ENCODE assay signal across 16 cellular contexts in the genomic region with DNA sequence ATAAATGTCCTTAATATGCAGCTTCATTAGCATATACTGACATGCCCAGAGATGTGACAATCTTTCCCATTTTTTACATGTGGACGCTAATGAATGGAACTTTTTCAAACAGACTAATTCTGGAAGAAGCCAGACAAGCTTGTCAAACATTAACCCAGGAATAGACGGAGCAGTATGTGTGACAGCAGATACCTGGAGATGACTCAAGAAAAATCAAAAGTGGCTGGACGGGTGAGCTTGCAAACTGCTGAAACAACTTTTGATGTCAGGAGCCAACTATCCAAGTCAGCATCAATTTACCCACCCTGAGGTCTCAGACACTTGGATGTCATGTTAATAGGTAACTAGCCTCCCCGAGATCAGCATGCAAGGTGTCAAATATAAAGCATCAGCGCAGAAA.
"Had no signal": no experiment of that assay in that cellular context is flagged by ENCODE, and none has a peak within 500 bp of the region (broad histone marks: within the 10 kb centered on the region; RNA-seq: fewer than 3 reads in every experiment).

No MANE protein-coding gene starts in this region.

- H3K9me3 ChIP-seq: esophagus squamous epithelium, lower lobe of right lung, right atrium auricular region, tibial nerve had no signal

- H3K27me3 ChIP-seq: esophagus squamous epithelium, right atrium auricular region, tibial nerve had no signal

- FAIRE-seq: bronchial epithelial cell, urothelium cell line had no signal

- H3K27ac ChIP-seq: esophagus squamous epithelium, lower lobe of right lung, right atrium auricular region, tibial nerve, WERI-Rb-1 had no signal

- H3K36me3 ChIP-seq: esophagus squamous epithelium, lower lobe of right lung, right atrium auricular region, tibial nerve, WERI-Rb-1 had no signal

- H3K4me3 ChIP-seq: esophagus squamous epithelium, lower lobe of right lung, right atrium auricular region, tibial nerve had no signal

- DNase-seq: activated CD4-positive, alpha-beta memory T cell treated with anti-CD3 and anti-CD28 coated beads, Interleukin-2, amount 10 ng/mL, durations not matched to agents 7 days and 5 days; activated CD4-positive, alpha-beta T cell treated with anti-CD3 and anti-CD28 coated beads for 1 hour; activated CD8-positive, alpha-beta memory T cell treated with anti-CD3 and anti-CD28 coated beads, Interleukin-2, amount 10 ng/mL, durations not matched to agents 7 days and 5 days; cerebellar nuclear complex; cortex of kidney; esophagus squamous epithelium; left colon; lower lobe of right lung; stimulated activated CD4-positive, alpha-beta T cell treated with anti-CD3 and anti-CD28 coated beads, Interleukin-15, amount 100 ng/mL, for 24 hours; stimulated activated CD4-positive, alpha-beta T cell treated with anti-CD3 and anti-CD28 coated beads, Interleukin-2, amount 100 ng/mL, for 48 hours; T-helper 17 cell; WERI-Rb-1 had no signal

- H3K4me1 ChIP-seq: esophagus squamous epithelium, lower lobe of right lung, right atrium auricular region, tibial nerve had no signal
